ENCODE assay signal across 1 cellular context in genomic region chr20:35251613-35251940, GRCh38.
TF ChIP-seq lines count a peak whose summit lies in the region.

No MANE protein-coding gene starts in this region.

TF ChIP-seq in GM12878, 131 proteins besides CTCF, POLR2A, EP300 and RAD21:
- no peak for TF ChIP-seq NRF1 (conservative IDR thresholded peaks at IDR 0.05; ENCODE audit: low read depth, low read length)
- TF ChIP-seq RFX5 (IDR thresholded peaks at IDR 0.05; ENCODE audit: low read depth, low read length), result no peak
- no peak for TF ChIP-seq YBX1 (IDR thresholded peaks at IDR 0.05)
- TF ChIP-seq BACH1 (IDR thresholded peaks at IDR 0.05; ENCODE audit: borderline replicate concordance), result no peak
- no peak for TF ChIP-seq MXI1 (IDR thresholded peaks at IDR 0.05; ENCODE audit: low read depth, low read length)
- no peak for TF ChIP-seq TCF12 (IDR thresholded peaks at IDR 0.05; ENCODE audit: low read depth, low read length)
- no peak for TF ChIP-seq ZNF687 (IDR thresholded peaks at IDR 0.05)
- TF ChIP-seq ZNF274 (IDR thresholded peaks at IDR 0.05; ENCODE audit: insufficient read depth, insufficient read length), result no peak
- no peak for TF ChIP-seq CEBPZ (IDR thresholded peaks at IDR 0.05; ENCODE audit: low read depth, low read length)
